1 cellular context compared by ENCODE assay signal in genomic region chr2:172435608-172435911, GRCh38.
TF ChIP-seq lines count a peak whose summit lies in the region.

No MANE protein-coding gene starts in this region.

TF ChIP-seq in HepG2, 621 proteins besides CTCF, POLR2A, EP300 and RAD21:
- TF ChIP-seq RXRB (CRISPR knock-in tag; IDR thresholded peaks at IDR 0.05; ENCODE audit: borderline replicate concordance), result 0 out of 2 replicates have a peak, but pooled peaks have one; percentile 13
- no peak for TF ChIP-seq MTA3 (CRISPR knock-in tag; IDR thresholded peaks at IDR 0.05)
- TF ChIP-seq CENPBD1 (CRISPR knock-in tag; IDR thresholded peaks at IDR 0.05; ENCODE audit: borderline replicate concordance, low read depth), result no peak
- 0 out of 2 replicates have a peak, but pooled peaks have one; percentile 20 for TF ChIP-seq FOSL2 (CRISPR knock-in tag; IDR thresholded peaks at IDR 0.05)
- peak; percentile 60; the same call in 1 of the 2 replicates for TF ChIP-seq RXRA (CRISPR knock-in tag; IDR thresholded peaks at IDR 0.05)
- TF ChIP-seq CCDC6 (CRISPR knock-in tag; IDR thresholded peaks at IDR 0.05), result 0 out of 2 replicates have a peak, but pooled peaks have one; percentile 2
- TF ChIP-seq HDAC1 (CRISPR knock-in tag; IDR thresholded peaks at IDR 0.05), result no peak
- TF ChIP-seq FOXK1 (CRISPR knock-in tag; IDR thresholded peaks at IDR 0.05; ENCODE audit: borderline replicate concordance, low read depth), result no peak
- no peak for TF ChIP-seq ASH2L (IDR thresholded peaks at IDR 0.05; ENCODE audit: insufficient read length, low read depth, low read length)
- peak; percentile 45; the same call in 1 of the 2 replicates for TF ChIP-seq KDM1A (CRISPR knock-in tag; IDR thresholded peaks at IDR 0.05)
- TF ChIP-seq NR2C2 (CRISPR knock-in tag; IDR thresholded peaks at IDR 0.05; ENCODE audit: borderline replicate concordance), result peak; percentile 58
- TF ChIP-seq ZGPAT (CRISPR knock-in tag; IDR thresholded peaks at IDR 0.05), result peak; percentile 21; the same call in 1 of the 2 replicates
- TF ChIP-seq PAWR (CRISPR knock-in tag; IDR thresholded peaks at IDR 0.05; ENCODE audit: borderline replicate concordance), result no peak
- peak; percentile 78; the same call in 1 of the 2 replicates for TF ChIP-seq ZNF460 (CRISPR knock-in tag; IDR thresholded peaks at IDR 0.05; ENCODE audit: borderline replicate concordance)
- no peak for TF ChIP-seq SRSF9 (IDR thresholded peaks at IDR 0.05; ENCODE audit: borderline replicate concordance, insufficient read depth, low read depth, low read length, poor library complexity, severe bottlenecking)
- TF ChIP-seq NR2F6 (IDR thresholded peaks at IDR 0.05), result peak; percentile 64; the same call in 1 of the 2 replicates
- peak; percentile 75 for TF ChIP-seq NR2F6 (CRISPR knock-in tag; IDR thresholded peaks at IDR 0.05)
- TF ChIP-seq PRMT3 (CRISPR knock-in tag; IDR thresholded peaks at IDR 0.05; ENCODE audit: borderline replicate concordance, low read depth), result no peak
- no peak for TF ChIP-seq ZNF430 (CRISPR knock-in tag; IDR thresholded peaks at IDR 0.05)
- TF ChIP-seq ZNF644 (CRISPR knock-in tag; IDR thresholded peaks at IDR 0.05; ENCODE audit: low read depth), result 0 out of 2 replicates have a peak, but pooled peaks have one; percentile 36
- TF ChIP-seq HNF4A (CRISPR knock-in tag; IDR thresholded peaks at IDR 0.05), result peak; percentile 27; the same call in 1 of the 2 replicates
- TF ChIP-seq ARID5B (CRISPR knock-in tag; IDR thresholded peaks at IDR 0.05), result peak; percentile 62
- TF ChIP-seq HMG20A (CRISPR knock-in tag; IDR thresholded peaks at IDR 0.05; ENCODE audit: borderline replicate concordance), result 0 out of 2 replicates have a peak, but pooled peaks have one; percentile 4
- no peak for TF ChIP-seq SOX6 (IDR thresholded peaks at IDR 0.05)
- TF ChIP-seq SOX6 (CRISPR knock-in tag; IDR thresholded peaks at IDR 0.05), result 0 out of 2 replicates have a peak, but pooled peaks have one; percentile 23
- no peak for TF ChIP-seq ZNF251 (CRISPR knock-in tag; IDR thresholded peaks at IDR 0.05)
- no peak for TF ChIP-seq NCOA5 (CRISPR knock-in tag; IDR thresholded peaks at IDR 0.05)
- no peak for TF ChIP-seq MAF1 (CRISPR knock-in tag; IDR thresholded peaks at IDR 0.05; ENCODE audit: borderline replicate concordance)
- TF ChIP-seq ZNF292 (CRISPR knock-in tag; IDR thresholded peaks at IDR 0.05; ENCODE audit: borderline replicate concordance, low read depth), result 0 out of 2 replicates have a peak, but pooled peaks have one; percentile 31
- TF ChIP-seq ZNF556 (CRISPR knock-in tag; IDR thresholded peaks at IDR 0.05; ENCODE audit: borderline replicate concordance), result no peak
- TF ChIP-seq CEBPB (IDR thresholded peaks at IDR 0.05; ENCODE audit: borderline replicate concordance, low read depth, low read length), result peak; percentile 60; the same call in 1 of the 2 replicates
- TF ChIP-seq ZNF12 (CRISPR knock-in tag; IDR thresholded peaks at IDR 0.05), result 0 out of 2 replicates have a peak, but pooled peaks have one; percentile 21
- no peak for TF ChIP-seq TFDP1 (CRISPR knock-in tag; IDR thresholded peaks at IDR 0.05; ENCODE audit: borderline replicate concordance)
- TF ChIP-seq ZNF20 (CRISPR knock-in tag; IDR thresholded peaks at IDR 0.05), result no peak
- TF ChIP-seq ZNF362 (CRISPR knock-in tag; IDR thresholded peaks at IDR 0.05; ENCODE audit: borderline replicate concordance), result peak; percentile 73; the same call in 1 of the 2 replicates
- TF ChIP-seq MXD4 (CRISPR knock-in tag; IDR thresholded peaks at IDR 0.05), result no peak
- TF ChIP-seq BRF2 (CRISPR knock-in tag; IDR thresholded peaks at IDR 0.05), result no peak
- peak; percentile 37; the same call in 1 of the 2 replicates for TF ChIP-seq RARA (CRISPR knock-in tag; IDR thresholded peaks at IDR 0.05)
- peak; percentile 69; the same call in 1 of the 2 replicates for TF ChIP-seq CEBPG (CRISPR knock-in tag; IDR thresholded peaks at IDR 0.05)
- peak; percentile 92 for TF ChIP-seq ZNF770 (CRISPR knock-in tag; IDR thresholded peaks at IDR 0.05)
- TF ChIP-seq ZNF709 (CRISPR knock-in tag; IDR thresholded peaks at IDR 0.05), result 0 out of 2 replicates have a peak, but pooled peaks have one; percentile 23
- TF ChIP-seq HOXD1 (CRISPR knock-in tag; IDR thresholded peaks at IDR 0.05), result no peak
- TF ChIP-seq TEAD3 (CRISPR knock-in tag; optimal IDR thresholded peaks at IDR 0.05; ENCODE audit: borderline replicate concordance), result no peak
- TF ChIP-seq ZMYM2 (CRISPR knock-in tag; IDR thresholded peaks at IDR 0.05), result peak; percentile 39; the same call in 1 of the 2 replicates
- 0 out of 2 replicates have a peak, but pooled peaks have one; percentile 50 for TF ChIP-seq RCOR2 (CRISPR knock-in tag; IDR thresholded peaks at IDR 0.05)
- peak; percentile 52; the same call in 1 of the 2 replicates for TF ChIP-seq ZBTB33 (CRISPR knock-in tag; IDR thresholded peaks at IDR 0.05)
- TF ChIP-seq ZNF30 (CRISPR knock-in tag; IDR thresholded peaks at IDR 0.05), result no peak
- 0 out of 2 replicates have a peak, but pooled peaks have one; percentile 22 for TF ChIP-seq ZNF580 (CRISPR knock-in tag; IDR thresholded peaks at IDR 0.05; ENCODE audit: borderline replicate concordance, low read depth)
